ENCODE assay signal across 21 cellular contexts in the genomic region with DNA sequence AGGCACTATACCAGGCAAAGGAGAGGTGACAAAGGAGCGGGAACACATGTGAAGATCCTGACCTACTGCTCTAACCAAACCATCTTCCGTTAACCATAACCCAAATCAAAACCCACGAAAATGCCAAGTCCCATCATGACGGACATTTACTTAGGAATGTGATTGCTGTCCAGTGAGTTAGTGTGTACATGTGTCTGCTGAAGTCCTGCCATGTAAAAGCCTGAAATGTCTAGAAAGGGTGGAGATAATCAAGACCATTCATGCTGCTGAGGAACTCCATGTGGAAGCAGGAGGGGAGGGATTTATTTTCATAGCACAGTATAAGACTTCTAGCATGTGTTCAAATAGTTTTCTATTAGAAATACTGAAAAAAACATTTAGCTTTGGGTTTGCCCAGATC.
"Had no signal": no experiment of that assay in that cellular context is flagged by ENCODE, and none has a peak within 500 bp of the region (broad histone marks: within the 10 kb centered on the region; RNA-seq: fewer than 3 reads in every experiment).

No MANE protein-coding gene starts in this region.

- H3K27ac ChIP-seq: HL-60, KMS-11, SJSA1, SK-N-MC had no signal

- ATAC-seq: K562 had no signal

- H3K9ac ChIP-seq: KMS-11 had no signal

- H3K4me3 ChIP-seq: K562, SJSA1, SK-N-MC had no signal

- H3K9me3 ChIP-seq: SJSA1 had no signal

- H3K27me3 ChIP-seq: SJSA1 had no signal

- H3K36me3 ChIP-seq: SJSA1 had no signal

- H3K4me2 ChIP-seq: KMS-11 had no signal

- DNase-seq: Kasumi-1, MM.1S, NCI-H1092 treated with DMSO at 0.1 percent for 48 hours, NCI-H1436, NCI-H1694, NCI-H187 treated with DMSO at 0.1 percent for 48 hours, NCI-H2029 treated with DMSO at 0.1 percent for 48 hours, NCI-H2171 treated with DMSO at 0.1 percent for 48 hours, NCI-H345, NCI-H446 treated with DMSO at 0.1 percent for 48 hours, NCI-H510A treated with DMSO at 0.1 percent for 48 hours, NCI-H526, NCI-H774, Right ventricle myocardium superior, RPMI8226, SIG-M5 had no signal
